17 cellular contexts compared by ENCODE assay signal in genomic region chr3:57036952-57037351, GRCh38. TPM values are rescaled to one million over a fixed set of nuclear protein-coding genes. Genes with fewer than 3 reads are reported as not detected.
DNase-seq lines count a peak whose midpoint lies in the region; ATAC-seq and TF ChIP-seq lines count a peak whose summit lies in the region.
"Had no signal": no experiment of that assay in that cellular context is flagged by ENCODE, and none has a peak within 500 bp of the region (broad histone marks: within the 10 kb centered on the region; RNA-seq: fewer than 3 reads in every experiment).

No MANE protein-coding gene starts in this region.

- no peak overlapping the region for H3K4me2 ChIP-seq in mammary epithelial cell (ENCODE audit: insufficient read depth, low read depth, low read length)
- H3K4me2 ChIP-seq: BLaER1 had no signal

- H3K9ac ChIP-seq in mammary epithelial cell (ENCODE audit: insufficient read depth, low read length) = no peak overlapping the region
- H3K9ac ChIP-seq: BLaER1 had no signal

- no peaks in the 10 kb centered on the region for H4K20me1 ChIP-seq in mammary epithelial cell (ENCODE audit: insufficient read depth, low read length)
- H4K20me1 ChIP-seq: BLaER1 had no signal

- no peaks in the 10 kb centered on the region for H3K79me2 ChIP-seq in mammary epithelial cell (ENCODE audit: insufficient read depth, low read length)

- H3K36me3 Mint-ChIP-seq in MCF 10A (ENCODE audit: insufficient read depth, unreplicated experiment) (no peaks in the 10 kb centered on the region), nephron progenitor cell (ENCODE audit: low read depth) (peaks cover 6% of the 10 kb centered on the region)
- H3K36me3 Mint-ChIP-seq: CD8-positive, alpha-beta memory T cell had no signal

- H3K4me3 ChIP-seq in mammary epithelial cell (replicated peaks in 1 of 3; ENCODE audit: insufficient read depth in 1 of 3, low read depth in 2 of 3, low read length in 3 of 3) (no peak overlapping the region), heart left ventricle (no peak overlapping the region)
- H3K4me3 ChIP-seq: BLaER1 had no signal

- no peaks in the 10 kb centered on the region for H3K9me3 Mint-ChIP-seq in MCF 10A (ENCODE audit: unreplicated experiment)
- no peaks in the 10 kb centered on the region for H3K9me3 Mint-ChIP-seq in nephron progenitor cell
- H3K9me3 Mint-ChIP-seq: CD8-positive, alpha-beta memory T cell; HFFc6 had no signal

- no peaks in the 10 kb centered on the region for H3K36me3 ChIP-seq in mammary epithelial cell (ENCODE audit: insufficient read depth, low read length)
- no peaks in the 10 kb centered on the region for H3K36me3 ChIP-seq in heart left ventricle
- H3K36me3 ChIP-seq: BLaER1 had no signal

- DNase-seq in MCF 10A (ENCODE audit: unreplicated experiment) (no peak), mammary epithelial cell (no peak), heart left ventricle (peak in 3 of 5 donors; percentile 20 to 38 (median 23)), nephron progenitor cell (no peak), substantia nigra (lab: John Stamatoyannopoulos, UW) (no peak)
- DNase-seq: Caco-2; CD8-positive, alpha-beta memory T cell; DND-41; GDM1; HCEC 1CT; HFFc6 had no signal

- BruUV-seq in MCF 10A (replicated peaks; lab: Mats Ljungman, UMichigan) = no TSS peak
- no TSS peak for BruUV-seq in mammary epithelial cell (replicated peaks; lab: Mats Ljungman, UMichigan)

- CTCF ChIA-PET in MCF 10A (lab: Yijun Ruan, JAX) = interaction anchor here (0.6 kb wide), 2 partner anchors 13 to 346 kb away, joined by 3 read pairs; no protein-coding TSS in a partner anchor
- CTCF ChIA-PET in mammary epithelial cell (lab: Charles Lee; ENCODE audit: low non-redundant PET) = no interaction called here

- intact Hi-C loops in MCF 10A (cut with micrococcal nuclease) (no loop called here), mammary epithelial cell (cut with micrococcal nuclease) (no loop called here), heart left ventricle (cut with DNase I) (no loop called here)

- H3K4me1 ChIP-seq in mammary epithelial cell (ENCODE audit: insufficient read depth, low read length) (no peaks in the 10 kb centered on the region), heart left ventricle (peaks cover 0 to 24% (median 8%) of the 10 kb centered on the region in 12 donors)

- POLR2A ChIA-PET in MCF 10A (lab: Yijun Ruan, JAX) = no interaction called here

- no peak overlapping the region for H3K4me3 Mint-ChIP-seq in MCF 10A (ENCODE audit: unreplicated experiment)
- H3K4me3 Mint-ChIP-seq in nephron progenitor cell = no peak overlapping the region
- H3K4me3 Mint-ChIP-seq: CD8-positive, alpha-beta memory T cell; HFFc6 had no signal

- ATAC-seq in heart left ventricle (peak; percentile 65 to 88 (median 77)), HG02763 (IDR thresholded peaks at IDR 0.05; ENCODE audit: unreplicated experiment) (no peak), GM21528 (IDR thresholded peaks at IDR 0.05; ENCODE audit: low FRiP score, unreplicated experiment) (no peak)

- peak overlapping the region; percentile 11 for H3K27ac Mint-ChIP-seq in MCF 10A (ENCODE audit: low read depth, unreplicated experiment)
- peak overlapping the region; percentile 43 for H3K27ac Mint-ChIP-seq in nephron progenitor cell
- H3K27ac Mint-ChIP-seq: CD8-positive, alpha-beta memory T cell; HFFc6 had no signal

- H3K27ac ChIP-seq in mammary epithelial cell (ENCODE audit: insufficient read depth, low read depth, low read length) (no peak overlapping the region), heart left ventricle (peak overlapping the region in 5 of 12 donors; percentile 33 to 67 (median 43)), substantia nigra (ENCODE audit: low read depth, low read length, poor library complexity, severe bottlenecking) (no peak overlapping the region)
- H3K27ac ChIP-seq: 22Rv1, BLaER1, HL-60 had no signal

- no peaks in the 10 kb centered on the region for H3K27me3 ChIP-seq in mammary epithelial cell (ENCODE audit: insufficient read depth, low read length)
- H3K27me3 ChIP-seq in heart left ventricle = no peaks in the 10 kb centered on the region
- H3K27me3 ChIP-seq: BLaER1 had no signal

- H2AFZ ChIP-seq in mammary epithelial cell (ENCODE audit: low read depth, low read length) = no peak overlapping the region

- TF ChIP-seq POLR2A in heart left ventricle (IDR thresholded peaks at IDR 0.05) = no peak

- H3K27me3 Mint-ChIP-seq in MCF 10A (ENCODE audit: insufficient read depth, unreplicated experiment) (no peaks in the 10 kb centered on the region), nephron progenitor cell (ENCODE audit: low read depth, poor library complexity) (peaks cover 6% of the 10 kb centered on the region)

- H3K9me3 ChIP-seq in mammary epithelial cell (replicated peaks; ENCODE audit: insufficient read depth, low read length) (no peaks in the 10 kb centered on the region), heart left ventricle (no peaks in the 10 kb centered on the region)
- H3K9me3 ChIP-seq: BLaER1, Caco-2 had no signal

- H3K4me1 Mint-ChIP-seq in MCF 10A (ENCODE audit: insufficient read depth, unreplicated experiment) (no peaks in the 10 kb centered on the region), nephron progenitor cell (peaks cover 12% of the 10 kb centered on the region)
- H3K4me1 Mint-ChIP-seq: CD8-positive, alpha-beta memory T cell had no signal

- 81% methylated on average over 4 of the region's 5 CpGs for WGBS in mammary epithelial cell (ENCODE audit: low coverage, missing lambda C conversion rate)
- 51 to 65% (median 59%) methylated on average over 4 to 5 of the region's 5 CpGs for WGBS in heart left ventricle, 4 donors

- TF ChIP-seq CTCF in MCF 10A (IDR thresholded peaks at IDR 0.05; ENCODE audit: unreplicated experiment) = no peak
- TF ChIP-seq CTCF in mammary epithelial cell (conservative IDR thresholded peaks at IDR 0.05 in 1 of 2, IDR thresholded peaks at IDR 0.05 in 1 of 2; ENCODE audit: extremely low read depth in 1 of 2, insufficient read depth in 1 of 2, low read depth in 1 of 2, low read length in 2 of 2) = no peak
- no peak for TF ChIP-seq CTCF in heart left ventricle (IDR thresholded peaks at IDR 0.05)
- no peak for TF ChIP-seq CTCF in nephron progenitor cell (IDR thresholded peaks at IDR 0.05)

- dilution Hi-C loops in mammary epithelial cell (cut with HindIII; ENCODE audit: low sequenced_read_pairs) = no loop called here

- in situ Hi-C loops in mammary epithelial cell (cut with MboI; ENCODE audit: low sequenced_read_pairs in 2 of 2) = no loop called here

RNA-seq across cellular contexts. Expression of gene SPATA12, which starts 23.5 kb away (rescaled TPM):
- 0.12 TPM in 1 of 2 replicates, not detected in the other for total RNA-seq in MCF 10A (2022)
- under 1 TPM in 1 of 2 donors, not detected in 1; 0.21 TPM for total RNA-seq in mammary epithelial cell
- polyA plus RNA-seq in mammary epithelial cell = 0.17 TPM
- not detected for polyA minus RNA-seq in mammary epithelial cell
- total RNA-seq in heart left ventricle = under 1 TPM in 1 of 9 donors, not detected in 8; 0.20 TPM
- under 1 TPM in 1 of 2 donors, not detected in 1; 0.04 TPM for polyA plus RNA-seq in heart left ventricle
- total RNA-seq: A673; Caco-2; CD8-positive, alpha-beta memory T cell; HFFc6 had no signal
- polyA plus RNA-seq: CD8-positive, alpha-beta memory T cell had no signal

Comparison
In these comparisons a context has a peak if more than half of its experiments do, and no peak if none do; other contexts are left out.
1. DNase-seq: peak in heart left ventricle (3 of 5); none in MCF 10A (single experiment), mammary epithelial cell (single experiment), nephron progenitor cell (single experiment) and substantia nigra (0 of 49).
2. ATAC-seq: peak in heart left ventricle (4 of 4); none in HG02763 (single experiment) and GM21528 (single experiment).